ENCODE assay signal across 9 cellular contexts in genomic region chr13:99356216-99357089, GRCh38. TPM values are rescaled to one million over a fixed set of nuclear protein-coding genes. Genes with fewer than 3 reads are reported as not detected.
DNase-seq lines count a peak whose midpoint lies in the region; ATAC-seq lines count a peak whose summit lies in the region.
"Had no signal": no experiment of that assay in that cellular context is flagged by ENCODE, and none has a peak within 500 bp of the region (broad histone marks: within the 10 kb centered on the region; RNA-seq: fewer than 3 reads in every experiment).

No MANE protein-coding gene starts in this region.

- peaks cover 35 to 63% (median 49%) of the 10 kb centered on the region in 10 experiments for H3K4me1 ChIP-seq in BLaER1 treated with 17β-estradiol and CSF1 and Interleukin-3, amounts not matched to agents 10 nM and 100 nM
- peaks cover 3% of the 10 kb centered on the region for H3K4me1 ChIP-seq in rectal smooth muscle tissue (ENCODE audit: control insufficient read depth, insufficient read depth, low read length)

- peaks cover 50% of the 10 kb centered on the region for H3K36me3 Mint-ChIP-seq in activated CD4-positive, alpha-beta memory T cell treated with anti-CD3 and anti-CD28 coated beads for 36 hours

- peak overlapping the region; percentile 56 for H3K4me3 Mint-ChIP-seq in activated CD4-positive, alpha-beta memory T cell treated with anti-CD3 and anti-CD28 coated beads for 36 hours

- H3K27me3 ChIP-seq in BLaER1 treated with 17β-estradiol and CSF1 and Interleukin-3, amounts not matched to agents 10 nM and 100 nM, result no peaks in the 10 kb centered on the region
- no peaks in the 10 kb centered on the region for H3K27me3 ChIP-seq in rectal smooth muscle tissue (ENCODE audit: control insufficient read depth, insufficient read depth, low read length)

- CTCF ChIA-PET in activated CD4-positive, alpha-beta memory T cell treated with anti-CD3 and anti-CD28 coated beads for 36 hours (lab: Charles Lee), result interaction anchor here (0.7 to 7.6 kb wide), 8 partner anchors 44 to 180 kb away, joined by 3 to 68 read pairs (median 4); partner anchors contain the start of gene GPR183

- peak overlapping the region; percentile 47 to 67 (median 58); a peak in 20 of 22 replicates for H3K9ac ChIP-seq in BLaER1 treated with 17β-estradiol and CSF1 and Interleukin-3, amounts not matched to agents 10 nM and 100 nM
- no peak overlapping the region for H3K9ac ChIP-seq in rectal smooth muscle tissue (ENCODE audit: low read length)

- H3K4me3 ChIP-seq in BLaER1 treated with 17β-estradiol and CSF1 and Interleukin-3, amounts not matched to agents 10 nM and 100 nM, result peak overlapping the region in 9 of 10 experiments; percentile 9 to 51 (median 20); a peak in 9 of 20 replicates
- H3K4me3 ChIP-seq in rectal smooth muscle tissue (ENCODE audit: low read length), result peak overlapping the region; percentile 28

- no peaks in the 10 kb centered on the region for H3K27me3 Mint-ChIP-seq in activated CD4-positive, alpha-beta memory T cell treated with anti-CD3 and anti-CD28 coated beads for 36 hours

- H3K36me3 ChIP-seq in BLaER1 treated with 17β-estradiol and CSF1 and Interleukin-3, amounts not matched to agents 10 nM and 100 nM, result peaks cover 75 to 96% (median 88%) of the 10 kb centered on the region in 11 experiments
- peaks cover 3% of the 10 kb centered on the region for H3K36me3 ChIP-seq in rectal smooth muscle tissue (ENCODE audit: control insufficient read depth, insufficient read depth, low read length)

- DNase-seq in activated CD4-positive, alpha-beta memory T cell treated with anti-CD3 and anti-CD28 coated beads for 36 hours, result peak; percentile 62
- DNase-seq in foreskin melanocyte (peak; percentile 71), NCI-H446 treated with DMSO at 0.1 percent for 48 hours (lab: John Stamatoyannopoulos, UW) (no peak)
- DNase-seq in stimulated activated CD4-positive, alpha-beta T cell treated with anti-CD3 and anti-CD28 coated beads, Interleukin-15, amount 100 ng/mL, for 24 hours, result no peak

- intact Hi-C loops in activated CD4-positive, alpha-beta memory T cell treated with anti-CD3 and anti-CD28 coated beads for 36 hours (cut with micrococcal nuclease), result loop anchor here (1.0 to 10.0 kb wide), 15 partner anchors 11 to 842 kb away; partner anchors contain the start of gene UBAC2

- no peaks in the 10 kb centered on the region for H3K9me3 Mint-ChIP-seq in activated CD4-positive, alpha-beta memory T cell treated with anti-CD3 and anti-CD28 coated beads for 36 hours

- H3K9me3 ChIP-seq in BLaER1 treated with 17β-estradiol and CSF1 and Interleukin-3, amounts not matched to agents 10 nM and 100 nM (replicated peaks in 1 of 11), result no peaks in the 10 kb centered on the region

- POLR2A ChIA-PET in activated CD4-positive, alpha-beta memory T cell treated with anti-CD3 and anti-CD28 coated beads for 36 hours (lab: Charles Lee), result interaction anchor here (1.1 to 7.6 kb wide), 9 partner anchors 9 to 78 kb away, joined by 3 to 246 read pairs (median 15); partner anchors contain the start of gene GPR183

- peak; percentile 64 for ATAC-seq in GM19438 (IDR thresholded peaks at IDR 0.05; ENCODE audit: low read depth, unreplicated experiment)
- ATAC-seq in HG03460 (IDR thresholded peaks at IDR 0.05; ENCODE audit: unreplicated experiment), result peak; percentile 48

- peaks cover 5 to 39% (median 22%) of the 10 kb centered on the region in 11 experiments; a peak in 18 of 22 replicates for H4K20me1 ChIP-seq in BLaER1 treated with 17β-estradiol and CSF1 and Interleukin-3, amounts not matched to agents 10 nM and 100 nM

- peak overlapping the region; percentile 11 to 84 (median 64); a peak in 20 of 22 replicates for H3K27ac ChIP-seq in BLaER1 treated with 17β-estradiol and CSF1 and Interleukin-3, amounts not matched to agents 10 nM and 100 nM
- H3K27ac ChIP-seq in rectal smooth muscle tissue (ENCODE audit: low read depth, low read length), result peak overlapping the region; percentile 44

- H3K27ac Mint-ChIP-seq in activated CD4-positive, alpha-beta memory T cell treated with anti-CD3 and anti-CD28 coated beads for 36 hours, result peak overlapping the region; percentile 95

- peaks cover 96% of the 10 kb centered on the region for H3K4me1 Mint-ChIP-seq in activated CD4-positive, alpha-beta memory T cell treated with anti-CD3 and anti-CD28 coated beads for 36 hours (ENCODE audit: low read depth)

- H3K4me2 ChIP-seq in BLaER1 treated with 17β-estradiol and CSF1 and Interleukin-3, amounts not matched to agents 10 nM and 100 nM, result peak overlapping the region; percentile 80 to 95 (median 91)

RNA-seq across cellular contexts. Expression of gene GPR183, which starts 49.3 kb away (rescaled TPM):
- 10 to 100 TPM; 46.4 to 47.1 TPM for total RNA-seq in activated CD4-positive, alpha-beta memory T cell treated with anti-CD3 and anti-CD28 coated beads for 36 hours
- total RNA-seq: H1 had no signal

Comparison
In these comparisons a context has a peak if more than half of its experiments do, and no peak if none do; other contexts are left out.
1. DNase-seq: peak in activated CD4-positive, alpha-beta memory T cell treated with anti-CD3 and anti-CD28 coated beads for 36 hours (single experiment) and foreskin melanocyte (single experiment); none in stimulated activated CD4-positive, alpha-beta T cell treated with anti-CD3 and anti-CD28 coated beads, Interleukin-15, amount 100 ng/mL, for 24 hours (single experiment) and NCI-H446 treated with DMSO at 0.1 percent for 48 hours (single experiment).